In the genomic region with DNA sequence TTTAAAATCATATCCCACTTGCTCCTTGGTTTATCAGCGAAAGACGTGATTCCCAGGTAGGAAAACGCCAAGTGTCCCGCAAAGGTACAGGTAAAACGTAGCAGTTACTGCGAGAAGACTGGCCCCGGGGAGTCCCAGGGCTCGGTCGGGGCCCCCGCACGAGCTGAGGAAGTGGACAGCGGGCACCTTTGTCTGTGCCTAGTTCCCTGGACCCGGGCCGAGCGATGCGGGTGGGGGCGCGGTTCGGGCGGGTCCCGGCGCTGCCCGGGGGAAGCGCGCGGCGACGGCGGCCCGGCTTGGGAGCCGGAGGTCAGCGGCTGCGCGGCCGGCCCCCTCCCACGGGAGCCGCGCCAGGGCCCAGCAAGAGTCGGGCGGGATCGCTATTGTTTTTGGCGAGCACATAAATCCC, we compare ENCODE assay signal across 8 cellular contexts. TPM values are rescaled to one million over a fixed set of nuclear protein-coding genes. Genes with fewer than 3 reads are reported as not detected.
DNase-seq lines count a peak whose midpoint lies in the region; ATAC-seq and TF ChIP-seq lines count a peak whose summit lies in the region.

No MANE protein-coding gene starts in this region.

- no peak for TF ChIP-seq POLR2A in gastroesophageal sphincter (IDR thresholded peaks at IDR 0.05)

- H3K27me3 Mint-ChIP-seq in WTC11 (ENCODE audit: low read depth) = peaks cover 8% of the 10 kb centered on the region
- peaks cover 34% of the 10 kb centered on the region for H3K27me3 Mint-ChIP-seq in osteocyte (ENCODE audit: unreplicated experiment)

- no peak overlapping the region for H3K27ac Mint-ChIP-seq in WTC11
- H3K27ac Mint-ChIP-seq in osteocyte (ENCODE audit: unreplicated experiment) = peak overlapping the region; percentile 33

- no peaks in the 10 kb centered on the region for H3K9me3 Mint-ChIP-seq in WTC11
- H3K9me3 Mint-ChIP-seq in osteocyte (ENCODE audit: unreplicated experiment) = no peaks in the 10 kb centered on the region

- H3K4me1 ChIP-seq in gastroesophageal sphincter = peaks cover 0 to 37% (median 2%) of the 10 kb centered on the region in 3 donors

- CTCF ChIA-PET in HEK293T (lab: Yijun Ruan, JAX) (no interaction called here), WTC11 (lab: Charles Lee) (interaction anchor here (0.5 kb wide), 1 partner anchor 84 kb away, joined by 4 read pairs; no protein-coding TSS in a partner anchor)

- H3K36me3 Mint-ChIP-seq in WTC11 (no peaks in the 10 kb centered on the region), osteocyte (ENCODE audit: unreplicated experiment) (no peaks in the 10 kb centered on the region)

- no peaks in the 10 kb centered on the region for H3K27me3 ChIP-seq in gastroesophageal sphincter

- H3K9me3 ChIP-seq in gastroesophageal sphincter = no peaks in the 10 kb centered on the region

- 10% methylated on average over 2 of the region's 42 CpGs; no CpG with 5 or more reads in 1 of the 2 donors for WGBS in gastroesophageal sphincter (ENCODE audit: low coverage in 1 of 2), 2 donors

- ATAC-seq in WTC11 (peak; percentile 5), gastroesophageal sphincter (peak; percentile 47), HG03045 (IDR thresholded peaks at IDR 0.05; ENCODE audit: unreplicated experiment) (no peak), GM19324 (IDR thresholded peaks at IDR 0.05; ENCODE audit: low FRiP score, unreplicated experiment) (no peak)

- no peak for TF ChIP-seq CTCF in AG09309 (IDR thresholded peaks at IDR 0.05; ENCODE audit: control insufficient read depth, insufficient read depth, low read depth, low read length, missing control alignments)
- TF ChIP-seq CTCF in WTC11 (IDR thresholded peaks at IDR 0.05) = no peak
- TF ChIP-seq CTCF in gastroesophageal sphincter (IDR thresholded peaks at IDR 0.05) = no peak
- no peak for TF ChIP-seq CTCF in osteocyte (IDR thresholded peaks at IDR 0.05)

- POLR2A ChIA-PET in HEK293T (lab: Yijun Ruan, JAX) = interaction anchor here (0.7 to 1.6 kb wide), 2 partner anchors 12 to 76 kb away, joined by 3 to 5 read pairs; no protein-coding TSS in a partner anchor
- POLR2A ChIA-PET in WTC11 (lab: Charles Lee) = no interaction called here

- H3K36me3 ChIP-seq in gastroesophageal sphincter = no peaks in the 10 kb centered on the region

- peak overlapping the region; percentile 77 for H3K4me3 Mint-ChIP-seq in WTC11
- H3K4me3 Mint-ChIP-seq in osteocyte (ENCODE audit: unreplicated experiment) = peak overlapping the region; percentile 74

- H3K4me3 ChIP-seq in AG09309 (ENCODE audit: control insufficient read depth, low read depth, low read length) (peak overlapping the region; percentile 75), gastroesophageal sphincter (peak overlapping the region; percentile 53 to 86)

- no peak for TF ChIP-seq EP300 in gastroesophageal sphincter (IDR thresholded peaks at IDR 0.05)

- DNase-seq in AG09309 (ENCODE audit: low read depth) (no peak), HEK293T (ENCODE audit: extremely low spot score) (no peak), WTC11 (ENCODE audit: low spot score) (peak; percentile 47), osteocyte (ENCODE audit: extremely low spot score, unreplicated experiment) (no peak), HCEC 1CT (no peak)

- H3K4me1 Mint-ChIP-seq in WTC11 (peaks cover 23% of the 10 kb centered on the region), osteocyte (ENCODE audit: unreplicated experiment) (peaks cover 8% of the 10 kb centered on the region)

- H3K27ac ChIP-seq in gastroesophageal sphincter = peak overlapping the region; percentile 65 to 96 (median 94)

TF ChIP-seq in HEK293T, 16 proteins besides CTCF, POLR2A, EP300 and RAD21:
- TF ChIP-seq SP1 (IDR thresholded peaks at IDR 0.05) (no peak), CTBP1 (IDR thresholded peaks at IDR 0.05; ENCODE audit: borderline replicate concordance) (no peak), ELF4 (IDR thresholded peaks at IDR 0.05) (no peak), FOXM1 (IDR thresholded peaks at IDR 0.05; ENCODE audit: borderline replicate concordance) (peak; percentile 24; the same call in 1 of the 2 replicates), HDGF (IDR thresholded peaks at IDR 0.05; ENCODE audit: borderline replicate concordance) (no peak), SUZ12 (IDR thresholded peaks at IDR 0.05) (no peak), TARDBP (IDR thresholded peaks at IDR 0.05) (no peak)
- TF ChIP-seq, protein P1, sequence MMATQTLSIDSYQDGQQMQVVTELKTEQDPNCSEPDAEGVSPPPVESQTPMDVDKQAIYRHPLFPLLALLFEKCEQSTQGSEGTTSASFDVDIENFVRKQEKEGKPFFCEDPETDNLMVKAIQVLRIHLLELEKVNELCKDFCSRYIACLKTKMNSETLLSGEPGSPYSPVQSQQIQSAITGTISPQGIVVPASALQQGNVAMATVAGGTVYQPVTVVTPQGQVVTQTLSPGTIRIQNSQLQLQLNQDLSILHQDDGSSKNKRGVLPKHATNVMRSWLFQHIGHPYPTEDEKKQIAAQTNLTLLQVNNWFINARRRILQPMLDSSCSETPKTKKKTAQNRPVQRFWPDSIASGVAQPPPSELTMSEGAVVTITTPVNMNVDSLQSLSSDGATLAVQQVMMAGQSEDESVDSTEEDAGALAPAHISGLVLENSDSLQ (IDR thresholded peaks at IDR 0.05) = no peak

TF ChIP-seq in WTC11, 78 proteins besides CTCF, POLR2A, EP300 and RAD21:
- TF ChIP-seq FOXJ3 (CRISPR knock-in tag; IDR thresholded peaks at IDR 0.05; ENCODE audit: borderline replicate concordance) (no peak), SP1 (CRISPR knock-in tag; conservative IDR thresholded peaks at IDR 0.05) (no peak), FOXP1 (CRISPR knock-in tag; IDR thresholded peaks at IDR 0.05; ENCODE audit: borderline replicate concordance) (no peak), MXD4 (CRISPR knock-in tag; IDR thresholded peaks at IDR 0.05; ENCODE audit: borderline replicate concordance) (no peak)
- TF ChIP-seq, protein P2, sequence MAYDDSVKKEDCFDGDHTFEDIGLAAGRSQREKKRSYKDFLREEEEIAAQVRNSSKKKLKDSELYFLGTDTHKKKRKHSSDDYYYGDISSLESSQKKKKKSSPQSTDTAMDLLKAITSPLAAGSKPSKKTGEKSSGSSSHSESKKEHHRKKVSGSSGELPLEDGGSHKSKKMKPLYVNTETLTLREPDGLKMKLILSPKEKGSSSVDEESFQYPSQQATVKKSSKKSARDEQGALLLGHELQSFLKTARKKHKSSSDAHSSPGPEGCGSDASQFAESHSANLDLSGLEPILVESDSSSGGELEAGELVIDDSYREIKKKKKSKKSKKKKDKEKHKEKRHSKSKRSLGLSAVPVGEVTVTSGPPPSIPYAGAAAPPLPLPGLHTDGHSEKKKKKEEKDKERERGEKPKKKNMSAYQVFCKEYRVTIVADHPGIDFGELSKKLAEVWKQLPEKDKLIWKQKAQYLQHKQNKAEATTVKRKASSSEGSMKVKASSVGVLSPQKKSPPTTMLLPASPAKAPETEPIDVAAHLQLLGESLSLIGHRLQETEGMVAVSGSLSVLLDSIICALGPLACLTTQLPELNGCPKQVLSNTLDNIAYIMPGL (CRISPR knock-in tag; IDR thresholded peaks at IDR 0.05) = no peak

RNA-seq across cellular contexts. Expression of a gene that starts 0.9 kb away (rescaled TPM):
- total RNA-seq in WTC11 (2021) (33.4 to 39.5 TPM (median 37.1 TPM) in 3 replicates), gastroesophageal sphincter (10 to 100 TPM; 28.3 to 61.7 (median 36.1) TPM), osteocyte (24.9 and 25.5 TPM in 2 replicates)

Comparison
In these comparisons a context has a peak if more than half of its experiments do, and no peak if none do; other contexts are left out.
1. ATAC-seq: peak in WTC11 (single experiment) and gastroesophageal sphincter (single experiment); none in HG03045 (single experiment) and GM19324 (single experiment).